13 cellular contexts compared by ENCODE assay signal in the genomic region with DNA sequence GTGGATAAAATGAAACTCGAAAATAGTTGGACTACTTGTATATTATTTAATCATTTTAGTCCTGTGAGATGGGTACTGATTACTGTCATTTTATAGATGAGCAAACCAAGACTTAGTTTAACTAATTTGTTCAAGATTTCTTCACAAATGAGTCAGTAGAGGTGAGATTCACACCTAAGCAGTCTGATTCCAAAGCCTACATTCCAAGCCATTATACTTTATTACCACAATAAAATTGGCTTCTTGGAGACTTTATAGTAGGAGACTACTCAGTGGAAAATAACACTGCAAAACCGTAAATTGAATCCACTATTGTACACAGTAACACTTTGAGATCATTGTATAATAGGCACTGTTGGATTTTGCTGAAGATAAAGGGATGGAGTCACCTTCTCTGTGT. TPM values are rescaled to one million over a fixed set of nuclear protein-coding genes. Genes with fewer than 3 reads are reported as not detected.
DNase-seq lines count a peak whose midpoint lies in the region; ATAC-seq and TF ChIP-seq lines count a peak whose summit lies in the region.
"Had no signal": no experiment of that assay in that cellular context is flagged by ENCODE, and none has a peak within 500 bp of the region (broad histone marks: within the 10 kb centered on the region; RNA-seq: fewer than 3 reads in every experiment).

No MANE protein-coding gene starts in this region.

- no peaks in the 10 kb centered on the region for H3K9me2 ChIP-seq in DOHH2 (replicated peaks; ENCODE audit: control insufficient read depth, low read length)

- H3K27ac ChIP-seq in BLaER1 (no peak overlapping the region), DOHH2 (ENCODE audit: low read depth, low read length) (no peak overlapping the region)

- H3K4me3 ChIP-seq in BLaER1 (no peak overlapping the region), DOHH2 (ENCODE audit: low read length) (peak overlapping the region; percentile 90)

- peaks cover 95% of the 10 kb centered on the region for H3K79me2 ChIP-seq in DOHH2 (ENCODE audit: control insufficient read depth, low read length)

- no peaks in the 10 kb centered on the region for H3K27me3 Mint-ChIP-seq in activated T-helper 1 cell treated with anti-CD3 and anti-CD28 coated beads, Interleukin-12 subunit alpha, Interleukin-12 subunit beta, Interleukin-2, Interleukin-4 antibody, amounts not matched to agents 30 ng/mL and 10 ng/mL and 1 ng/mL, durations not matched to agents 14 hours and 24 hours and 36 hours (ENCODE audit: insufficient read depth)
- H3K27me3 Mint-ChIP-seq in natural killer cell (ENCODE audit: low read depth in 2 of 2): no peaks in the 10 kb centered on the region

- TF ChIP-seq CTCF in DOHH2 (IDR thresholded peaks at IDR 0.05; ENCODE audit: low read depth, low read length, poor library complexity, severe bottlenecking) (no peak), natural killer cell (IDR thresholded peaks at IDR 0.05) (no peak)

- peaks cover 14% of the 10 kb centered on the region for H3K9me3 Mint-ChIP-seq in activated T-helper 1 cell treated with anti-CD3 and anti-CD28 coated beads, Interleukin-12 subunit alpha, Interleukin-12 subunit beta, Interleukin-2, Interleukin-4 antibody, amounts not matched to agents 30 ng/mL and 10 ng/mL and 1 ng/mL, durations not matched to agents 14 hours and 24 hours and 36 hours
- no peaks in the 10 kb centered on the region for H3K9me3 Mint-ChIP-seq in natural killer cell

- no peak for DNase-seq in activated T-helper 1 cell treated with anti-CD3 and anti-CD28 coated beads, Interleukin-12 subunit alpha, Interleukin-12 subunit beta, Interleukin-2, Interleukin-4 antibody, amounts not matched to agents 30 ng/mL and 10 ng/mL and 1 ng/mL, durations not matched to agents 14 hours and 24 hours and 36 hours (ENCODE audit: low spot score)
- DNase-seq in natural killer cell: no peak
- no peak for DNase-seq in NCI-H446 (lab: John Stamatoyannopoulos, UW)
- no peak for DNase-seq in NCI-H2029 treated with DMSO at 0.1 percent for 48 hours (lab: John Stamatoyannopoulos, UW)
- DNase-seq: activated naive CD4-positive, alpha-beta T cell treated with anti-CD3 and anti-CD28 coated beads, Interleukin-2, amount 50 U/mL, for 16 hours; caudate nucleus; foreskin melanocyte; NCI-H1694 treated with DMSO at 0.1 percent for 48 hours; NCI-H524; Peyer's patch had no signal

- ATAC-seq in natural killer cell (no peak), GM18867 (IDR thresholded peaks at IDR 0.05; ENCODE audit: unreplicated experiment) (no peak)

- H3K9ac ChIP-seq in BLaER1: no peak overlapping the region

- H3K4me3 Mint-ChIP-seq in activated T-helper 1 cell treated with anti-CD3 and anti-CD28 coated beads, Interleukin-12 subunit alpha, Interleukin-12 subunit beta, Interleukin-2, Interleukin-4 antibody, amounts not matched to agents 30 ng/mL and 10 ng/mL and 1 ng/mL, durations not matched to agents 14 hours and 24 hours and 36 hours: peak overlapping the region; percentile 95
- peak overlapping the region; percentile 98 for H3K4me3 Mint-ChIP-seq in natural killer cell

- peaks cover under 1% of the 10 kb centered on the region; the same call in 1 of the 2 replicates for H3K36me3 ChIP-seq in BLaER1
- peaks cover 71% of the 10 kb centered on the region for H3K36me3 ChIP-seq in DOHH2 (ENCODE audit: control insufficient read depth, low read length)
- H3K36me3 ChIP-seq: Peyer's patch had no signal

- H3K4me1 Mint-ChIP-seq in activated T-helper 1 cell treated with anti-CD3 and anti-CD28 coated beads, Interleukin-12 subunit alpha, Interleukin-12 subunit beta, Interleukin-2, Interleukin-4 antibody, amounts not matched to agents 30 ng/mL and 10 ng/mL and 1 ng/mL, durations not matched to agents 14 hours and 24 hours and 36 hours (ENCODE audit: low read depth): peaks cover 71% of the 10 kb centered on the region
- peaks cover 72 to 74% of the 10 kb centered on the region in 2 donors for H3K4me1 Mint-ChIP-seq in natural killer cell

- H4K20me1 ChIP-seq in BLaER1 (peaks cover 17% of the 10 kb centered on the region), DOHH2 (ENCODE audit: control insufficient read depth, insufficient read depth, low read depth, low read length) (peaks cover 32% of the 10 kb centered on the region)

- H3F3A ChIP-seq in DOHH2 (ENCODE audit: control insufficient read depth, insufficient read depth): peaks cover 18% of the 10 kb centered on the region

- no peaks in the 10 kb centered on the region for H3K27me3 ChIP-seq in BLaER1
- H3K27me3 ChIP-seq in DOHH2 (ENCODE audit: control insufficient read depth, low read length): no peaks in the 10 kb centered on the region
- H3K27me3 ChIP-seq: Peyer's patch had no signal

- intact Hi-C loops in activated T-helper 1 cell treated with anti-CD3 and anti-CD28 coated beads, Interleukin-12 subunit alpha, Interleukin-12 subunit beta, Interleukin-2, Interleukin-4 antibody, amounts not matched to agents 30 ng/mL and 10 ng/mL and 1 ng/mL, durations not matched to agents 14 hours and 24 hours and 36 hours (cut with micrococcal nuclease): loop anchor here (1.0 to 5.0 kb wide), 2 partner anchors 34 to 97 kb away; no protein-coding TSS in a partner anchor
- intact Hi-C loops in natural killer cell (cut with micrococcal nuclease): no loop called here

- H3K9me3 ChIP-seq in BLaER1 (peaks cover 19% of the 10 kb centered on the region), DOHH2 (ENCODE audit: control insufficient read depth, insufficient read depth, low read length) (peaks cover 15% of the 10 kb centered on the region)
- H3K9me3 ChIP-seq: Peyer's patch had no signal

- H3K4me1 ChIP-seq in BLaER1: peaks cover 47% of the 10 kb centered on the region
- H3K4me1 ChIP-seq in DOHH2 (ENCODE audit: control insufficient read depth, low read length): peaks cover 59% of the 10 kb centered on the region

- peaks cover 15% of the 10 kb centered on the region for H3K36me3 Mint-ChIP-seq in activated T-helper 1 cell treated with anti-CD3 and anti-CD28 coated beads, Interleukin-12 subunit alpha, Interleukin-12 subunit beta, Interleukin-2, Interleukin-4 antibody, amounts not matched to agents 30 ng/mL and 10 ng/mL and 1 ng/mL, durations not matched to agents 14 hours and 24 hours and 36 hours (ENCODE audit: low read depth)
- no peaks in the 10 kb centered on the region for H3K36me3 Mint-ChIP-seq in natural killer cell

- H3K4me2 ChIP-seq in BLaER1 (peak overlapping the region; percentile 86), DOHH2 (ENCODE audit: low read length) (peak overlapping the region; percentile 69)

- no peak overlapping the region for H3K27ac Mint-ChIP-seq in activated T-helper 1 cell treated with anti-CD3 and anti-CD28 coated beads, Interleukin-12 subunit alpha, Interleukin-12 subunit beta, Interleukin-2, Interleukin-4 antibody, amounts not matched to agents 30 ng/mL and 10 ng/mL and 1 ng/mL, durations not matched to agents 14 hours and 24 hours and 36 hours
- H3K27ac Mint-ChIP-seq in natural killer cell: peak overlapping the region in 1 of 2 donors; percentile 75

RNA-seq across cellular contexts. Expression of a gene that starts 2.2 kb away (rescaled TPM):
- 30.9 and 31.2 TPM in 2 replicates for total RNA-seq in activated T-helper 1 cell treated with anti-CD3 and anti-CD28 coated beads, Interleukin-12 subunit alpha, Interleukin-12 subunit beta, Interleukin-2, Interleukin-4 antibody, amounts not matched to agents 30 ng/mL and 10 ng/mL and 1 ng/mL, durations not matched to agents 14 hours and 24 hours and 36 hours
- 10 to 100 TPM; 23.1 to 26.9 (median 26.4) TPM for total RNA-seq in natural killer cell

RNA-seq across cellular contexts. Expression of a gene that starts 2.5 kb away (rescaled TPM):
- total RNA-seq in activated T-helper 1 cell treated with anti-CD3 and anti-CD28 coated beads, Interleukin-12 subunit alpha, Interleukin-12 subunit beta, Interleukin-2, Interleukin-4 antibody, amounts not matched to agents 30 ng/mL and 10 ng/mL and 1 ng/mL, durations not matched to agents 14 hours and 24 hours and 36 hours: 9.0 and 11.0 TPM in 2 replicates
- total RNA-seq in natural killer cell: 1 to 10 TPM; 3.4 to 5.2 (median 3.9) TPM
